Comparison of ENCODE assay signal across 1 cellular context in the genomic region with DNA sequence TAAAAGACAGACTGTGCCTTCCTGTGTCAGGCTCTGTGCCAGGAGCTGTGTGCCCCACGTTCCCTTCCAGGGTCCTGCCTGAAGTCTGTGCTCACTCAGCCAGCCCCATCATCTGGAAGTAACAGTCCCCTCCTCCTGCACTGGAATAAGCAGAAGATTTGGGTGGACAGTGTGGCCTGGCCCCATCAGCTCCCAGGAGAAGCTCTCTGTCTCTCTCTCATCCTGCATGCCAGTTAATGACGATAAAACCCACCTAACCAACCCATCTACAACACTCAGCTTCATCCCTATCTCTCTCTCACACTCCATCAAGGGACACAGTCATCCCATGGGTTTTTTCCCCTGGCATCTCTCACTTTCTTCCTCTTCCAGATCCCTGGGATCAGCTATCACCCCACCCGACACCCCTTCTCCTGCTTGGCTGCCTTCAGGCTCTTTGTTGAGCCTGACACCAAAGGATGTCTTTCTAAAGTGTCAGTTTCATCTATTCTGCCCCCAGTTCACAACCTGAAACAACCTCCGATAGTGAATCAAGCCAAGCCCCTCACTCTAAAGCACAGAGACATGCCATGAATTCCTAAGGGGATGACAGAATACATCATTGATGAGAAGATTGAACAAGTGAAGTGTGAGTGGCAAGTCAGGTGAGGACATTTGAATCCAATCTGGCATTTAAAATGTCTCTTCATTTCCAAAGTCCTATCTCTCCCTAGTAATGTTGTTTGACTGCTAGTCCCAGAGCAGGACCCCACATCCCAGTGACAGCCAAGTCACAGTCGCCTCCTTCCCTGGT.
TF ChIP-seq lines count a peak whose summit lies in the region.

No MANE protein-coding gene starts in this region.

TF ChIP-seq in K562, 482 proteins besides CTCF, POLR2A, EP300 and RAD21 (continued from another document):
- TF ChIP-seq MCM3 (IDR thresholded peaks at IDR 0.05) (peak; percentile 63; the same call in 1 of the 2 replicates), ETV6 (IDR thresholded peaks at IDR 0.05; ENCODE audit: borderline replicate concordance in 1 of 2, low read depth in 2 of 2, low read length in 1 of 2) (no peak), ETV6 (CRISPR knock-in tag; IDR thresholded peaks at IDR 0.05; ENCODE audit: borderline replicate concordance) (no peak), BHLHE40 (IDR thresholded peaks at IDR 0.05; ENCODE audit: low read length) (peak; percentile 29; the same call in 1 of the 2 replicates), PHB (CRISPR knock-in tag; IDR thresholded peaks at IDR 0.05) (0 out of 2 replicates have a peak, but pooled peaks have one; percentile 23), TGIF2 (CRISPR knock-in tag; IDR thresholded peaks at IDR 0.05) (no peak), STAG1 (CRISPR knock-in tag; IDR thresholded peaks at IDR 0.05; ENCODE audit: borderline replicate concordance) (peak; percentile 57; the same call in 1 of the 2 replicates)
- TF ChIP-seq, protein P1, sequence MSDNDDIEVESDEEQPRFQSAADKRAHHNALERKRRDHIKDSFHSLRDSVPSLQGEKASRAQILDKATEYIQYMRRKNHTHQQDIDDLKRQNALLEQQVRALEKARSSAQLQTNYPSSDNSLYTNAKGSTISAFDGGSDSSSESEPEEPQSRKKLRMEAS (CRISPR knock-in tag; IDR thresholded peaks at IDR 0.05) = 0 out of 2 replicates have a peak, but pooled peaks have one; percentile 18
- TF ChIP-seq, protein P2, sequence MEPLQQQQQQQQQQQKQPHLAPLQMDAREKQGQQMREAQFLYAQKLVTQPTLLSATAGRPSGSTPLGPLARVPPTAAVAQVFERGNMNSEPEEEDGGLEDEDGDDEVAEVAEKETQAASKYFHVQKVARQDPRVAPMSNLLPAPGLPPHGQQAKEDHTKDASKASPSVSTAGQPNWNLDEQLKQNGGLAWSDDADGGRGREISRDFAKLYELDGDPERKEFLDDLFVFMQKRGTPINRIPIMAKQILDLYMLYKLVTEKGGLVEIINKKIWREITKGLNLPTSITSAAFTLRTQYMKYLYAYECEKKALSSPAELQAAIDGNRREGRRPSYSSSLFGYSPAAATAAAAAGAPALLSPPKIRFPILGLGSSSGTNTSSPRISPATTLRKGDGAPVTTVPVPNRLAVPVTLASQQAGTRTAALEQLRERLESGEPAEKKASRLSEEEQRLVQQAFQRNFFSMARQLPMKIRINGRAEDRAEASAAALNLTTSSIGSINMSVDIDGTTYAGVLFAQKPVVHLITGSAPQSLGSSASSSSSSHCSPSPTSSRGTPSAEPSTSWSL (CRISPR knock-in tag; IDR thresholded peaks at IDR 0.05; ENCODE audit: borderline replicate concordance) = 0 out of 2 replicates have a peak, but pooled peaks have one; percentile 56
- TF ChIP-seq, protein P3, sequence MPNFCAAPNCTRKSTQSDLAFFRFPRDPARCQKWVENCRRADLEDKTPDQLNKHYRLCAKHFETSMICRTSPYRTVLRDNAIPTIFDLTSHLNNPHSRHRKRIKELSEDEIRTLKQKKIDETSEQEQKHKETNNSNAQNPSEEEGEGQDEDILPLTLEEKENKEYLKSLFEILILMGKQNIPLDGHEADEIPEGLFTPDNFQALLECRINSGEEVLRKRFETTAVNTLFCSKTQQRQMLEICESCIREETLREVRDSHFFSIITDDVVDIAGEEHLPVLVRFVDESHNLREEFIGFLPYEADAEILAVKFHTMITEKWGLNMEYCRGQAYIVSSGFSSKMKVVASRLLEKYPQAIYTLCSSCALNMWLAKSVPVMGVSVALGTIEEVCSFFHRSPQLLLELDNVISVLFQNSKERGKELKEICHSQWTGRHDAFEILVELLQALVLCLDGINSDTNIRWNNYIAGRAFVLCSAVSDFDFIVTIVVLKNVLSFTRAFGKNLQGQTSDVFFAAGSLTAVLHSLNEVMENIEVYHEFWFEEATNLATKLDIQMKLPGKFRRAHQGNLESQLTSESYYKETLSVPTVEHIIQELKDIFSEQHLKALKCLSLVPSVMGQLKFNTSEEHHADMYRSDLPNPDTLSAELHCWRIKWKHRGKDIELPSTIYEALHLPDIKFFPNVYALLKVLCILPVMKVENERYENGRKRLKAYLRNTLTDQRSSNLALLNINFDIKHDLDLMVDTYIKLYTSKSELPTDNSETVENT (CRISPR knock-in tag; IDR thresholded peaks at IDR 0.05) = peak; percentile 63; the same call in 1 of the 2 replicates
- TF ChIP-seq, protein P4, sequence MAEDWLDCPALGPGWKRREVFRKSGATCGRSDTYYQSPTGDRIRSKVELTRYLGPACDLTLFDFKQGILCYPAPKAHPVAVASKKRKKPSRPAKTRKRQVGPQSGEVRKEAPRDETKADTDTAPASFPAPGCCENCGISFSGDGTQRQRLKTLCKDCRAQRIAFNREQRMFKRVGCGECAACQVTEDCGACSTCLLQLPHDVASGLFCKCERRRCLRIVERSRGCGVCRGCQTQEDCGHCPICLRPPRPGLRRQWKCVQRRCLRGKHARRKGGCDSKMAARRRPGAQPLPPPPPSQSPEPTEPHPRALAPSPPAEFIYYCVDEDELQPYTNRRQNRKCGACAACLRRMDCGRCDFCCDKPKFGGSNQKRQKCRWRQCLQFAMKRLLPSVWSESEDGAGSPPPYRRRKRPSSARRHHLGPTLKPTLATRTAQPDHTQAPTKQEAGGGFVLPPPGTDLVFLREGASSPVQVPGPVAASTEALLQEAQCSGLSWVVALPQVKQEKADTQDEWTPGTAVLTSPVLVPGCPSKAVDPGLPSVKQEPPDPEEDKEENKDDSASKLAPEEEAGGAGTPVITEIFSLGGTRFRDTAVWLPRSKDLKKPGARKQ (CRISPR knock-in tag; IDR thresholded peaks at IDR 0.05) = no peak
- TF ChIP-seq, protein P5, sequence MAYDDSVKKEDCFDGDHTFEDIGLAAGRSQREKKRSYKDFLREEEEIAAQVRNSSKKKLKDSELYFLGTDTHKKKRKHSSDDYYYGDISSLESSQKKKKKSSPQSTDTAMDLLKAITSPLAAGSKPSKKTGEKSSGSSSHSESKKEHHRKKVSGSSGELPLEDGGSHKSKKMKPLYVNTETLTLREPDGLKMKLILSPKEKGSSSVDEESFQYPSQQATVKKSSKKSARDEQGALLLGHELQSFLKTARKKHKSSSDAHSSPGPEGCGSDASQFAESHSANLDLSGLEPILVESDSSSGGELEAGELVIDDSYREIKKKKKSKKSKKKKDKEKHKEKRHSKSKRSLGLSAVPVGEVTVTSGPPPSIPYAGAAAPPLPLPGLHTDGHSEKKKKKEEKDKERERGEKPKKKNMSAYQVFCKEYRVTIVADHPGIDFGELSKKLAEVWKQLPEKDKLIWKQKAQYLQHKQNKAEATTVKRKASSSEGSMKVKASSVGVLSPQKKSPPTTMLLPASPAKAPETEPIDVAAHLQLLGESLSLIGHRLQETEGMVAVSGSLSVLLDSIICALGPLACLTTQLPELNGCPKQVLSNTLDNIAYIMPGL (CRISPR knock-in tag; IDR thresholded peaks at IDR 0.05) = no peak
TF ChIP-seq in K562: peak in this region for 16.
